ENCODE assay signal across 8 cellular contexts in genomic region chr22:31212783-31213626, GRCh38. TPM values are rescaled to one million over a fixed set of nuclear protein-coding genes. Genes with fewer than 3 reads are reported as not detected.
DNase-seq lines count a peak whose midpoint lies in the region; ATAC-seq and TF ChIP-seq lines count a peak whose summit lies in the region.

No MANE protein-coding gene starts in this region.

- intact Hi-C loops in right cardiac atrium (cut with DNase I) = loop anchor here in 1 of 4 donors (5.0 kb wide), 1 partner anchor 59 kb away; no protein-coding TSS in a partner anchor
- intact Hi-C loops in spleen (cut with DNase I; ENCODE audit: low total_unique reads) = loop anchor here (10.0 kb wide), 1 partner anchor 62 kb away; no protein-coding TSS in a partner anchor

- CTCF ChIA-PET in HEK293 (lab: Yijun Ruan, JAX) = interaction anchor here (0.5 to 6.1 kb wide), 30 partner anchors 8 to 795 kb away, joined by 3 to 117 read pairs (median 8); partner anchors contain the start of genes MORC2 and PIK3IP1

- peak overlapping the region; percentile 92 for H3K4me3 ChIP-seq in HEK293 (ENCODE audit: low read depth, low read length)
- peak overlapping the region; percentile 62 for H3K4me3 ChIP-seq in right cardiac atrium (ENCODE audit: low read length)
- peak overlapping the region; percentile 61 to 95 (median 84) for H3K4me3 ChIP-seq in spleen

- TF ChIP-seq POLR2A in spleen (IDR thresholded peaks at IDR 0.05) = no peak

- WGBS in right cardiac atrium = 35% methylated on average over 11 of the region's 11 CpGs
- WGBS in spleen, 5 donors = 20 to 29% (median 26%) methylated on average over 11 of the region's 11 CpGs

- H3K27ac ChIP-seq in HEK293 (ENCODE audit: extremely low read depth, low read depth, low read length) (peak overlapping the region; percentile 65; the same call in 1 of the 2 replicates), VCaP (peak overlapping the region; percentile 73; the same call in 1 of the 2 replicates), right cardiac atrium (ENCODE audit: low read length) (peak overlapping the region; percentile 73), spleen (peak overlapping the region; percentile 70 to 94 (median 87))

- H3K36me3 ChIP-seq in HEK293 (ENCODE audit: control insufficient read depth in 2 of 2, insufficient read depth in 1 of 2, low read length in 2 of 2) (no peaks in the 10 kb centered on the region; a peak in 1 of 3 replicates), spleen (peaks cover 0 to 21% (median 0%) of the 10 kb centered on the region in 6 donors)

- no peaks in the 10 kb centered on the region for H3K27me3 ChIP-seq in right cardiac atrium (ENCODE audit: control insufficient read depth, insufficient read depth)
- H3K27me3 ChIP-seq in spleen (replicated peaks in 1 of 7) = no peaks in the 10 kb centered on the region

- H3K4me1 ChIP-seq in HEK293 (ENCODE audit: control insufficient read depth, insufficient read depth, low read length) = peaks cover 12% of the 10 kb centered on the region
- peaks cover 5% of the 10 kb centered on the region for H3K4me1 ChIP-seq in right cardiac atrium (ENCODE audit: control insufficient read depth, insufficient read depth, low read length)
- H3K4me1 ChIP-seq in spleen = peaks cover 22 to 80% (median 60%) of the 10 kb centered on the region in 6 donors

- ATAC-seq in right cardiac atrium = peak in 1 of 2 donors; percentile 36
- no peak for ATAC-seq in GM21786 (IDR thresholded peaks at IDR 0.05; ENCODE audit: unreplicated experiment)

- DNase-seq in right cardiac atrium (peak in 1 of 3 donors; percentile 59), spleen (peak; percentile 80), pons (ENCODE audit: low spot score) (no peak), foreskin melanocyte (no peak), NCI-H187 (lab: John Stamatoyannopoulos, UW) (no peak)

- POLR2A ChIA-PET in HEK293 (lab: Yijun Ruan, JAX) = interaction anchor here (0.6 to 2.0 kb wide), 12 partner anchors 14 to 244 kb away, joined by 3 to 9 read pairs (median 4); partner anchors contain the start of genes INPP5J, MORC2, PIK3IP1 and RNF185

- H3K9me3 ChIP-seq in HEK293 (ENCODE audit: control insufficient read depth, insufficient read depth, low read depth, low read length) (no peaks in the 10 kb centered on the region), right cardiac atrium (ENCODE audit: control insufficient read depth, low read length) (no peaks in the 10 kb centered on the region), spleen (no peaks in the 10 kb centered on the region)

- TF ChIP-seq CTCF in HEK293 (tag by site-specific recombination; IDR thresholded peaks at IDR 0.05) (no peak), VCaP (conservative IDR thresholded peaks at IDR 0.05) (no peak), spleen (IDR thresholded peaks at IDR 0.05 in 8 of 11, conservative IDR thresholded peaks at IDR 0.05 in 3 of 11) (no peak)

TF ChIP-seq in HEK293, 187 proteins besides CTCF, POLR2A, EP300 and RAD21:
- TF ChIP-seq ZNF677 (tag by site-specific recombination; IDR thresholded peaks at IDR 0.05) (no peak), GLIS2 (tag by site-specific recombination; IDR thresholded peaks at IDR 0.05) (0 out of 2 replicates have a peak, but pooled peaks have one; percentile 39), SCRT2 (tag by site-specific recombination; IDR thresholded peaks at IDR 0.05) (peak; percentile 54; the same call in 1 of the 2 replicates), PRDM10 (tag by site-specific recombination; IDR thresholded peaks at IDR 0.05) (peak; percentile 18; the same call in 1 of the 2 replicates), ZNF18 (tag by site-specific recombination; IDR thresholded peaks at IDR 0.05) (no peak)

RNA-seq across cellular contexts. Expression of gene LIMK2, which starts 0.9 kb away (rescaled TPM):
- 10 to 100 TPM in 3 of 4 donors, 1 to 10 TPM in 1; 8.9 to 12.1 (median 11.1) TPM for total RNA-seq in right cardiac atrium
- 6.5 TPM for polyA plus RNA-seq in right cardiac atrium
- total RNA-seq in spleen = 100 to 1,000 TPM in 3 of 7 donors, 10 to 100 TPM in 4; 51.6 to 182 (median 78.1) TPM
- 10 to 100 TPM in 2 of 3 donors, 1 to 10 TPM in 1; 6.1 to 15.2 (median 11.0) TPM for polyA plus RNA-seq in spleen

RNA-seq across cellular contexts. Expression of gene RNF185, which starts 53.0 kb away (rescaled TPM):
- total RNA-seq in right cardiac atrium = 10 to 100 TPM; 20.3 to 23.2 (median 21.6) TPM
- 15.1 TPM for polyA plus RNA-seq in right cardiac atrium
- total RNA-seq in spleen = 10 to 100 TPM; 22.6 to 28.5 (median 25.7) TPM
- 10 to 100 TPM; 12.4 to 19.3 (median 12.5) TPM for polyA plus RNA-seq in spleen

Comparison
In these comparisons a context has a peak if more than half of its experiments do, and no peak if none do; other contexts are left out.
1. RNA of gene LIMK2, which starts 0.9 kb away (total RNA-seq): 51.6 to 182 TPM in spleen; 8.9 to 12.1 TPM in right cardiac atrium; every median in the first group is over 4 times any median in the second.
2. Peak in every context shown above with its lines, with median percentiles within 50 percentile points of each other: H3K27ac ChIP-seq and H3K4me3 ChIP-seq.